ENCODE assay signal across 9 cellular contexts in the genomic region with DNA sequence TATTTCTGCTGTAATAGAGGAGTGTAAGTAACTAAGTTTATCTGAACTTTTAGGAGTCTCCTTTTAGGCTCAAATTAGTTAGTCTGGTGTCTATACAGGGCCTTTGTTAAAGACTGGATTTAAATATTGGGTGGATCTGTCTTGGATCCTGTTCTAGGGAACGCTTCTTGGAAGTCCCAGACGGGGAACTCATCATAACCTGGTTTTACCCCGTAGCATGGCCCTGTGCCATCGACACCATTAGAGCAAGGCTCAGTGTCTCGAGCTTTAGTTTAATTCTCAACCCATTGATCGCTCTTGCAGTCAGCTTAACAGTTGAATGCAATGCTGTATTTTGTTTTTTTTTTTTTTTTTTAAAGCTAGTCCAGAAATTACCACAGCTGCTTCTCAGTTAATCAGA.
DNase-seq lines count a peak whose midpoint lies in the region; ATAC-seq and TF ChIP-seq lines count a peak whose summit lies in the region.
"Had no signal": no experiment of that assay in that cellular context is flagged by ENCODE, and none has a peak within 500 bp of the region (broad histone marks: within the 10 kb centered on the region; RNA-seq: fewer than 3 reads in every experiment).

No MANE protein-coding gene starts in this region.

- 82% methylated on average over 6 of the region's 6 CpGs for WGBS in thymus

- H3K4me1 ChIP-seq in right atrium auricular region (peaks cover 0 to 24% of the 10 kb centered on the region in 2 donors), thymus (ENCODE audit: control insufficient read depth, insufficient read depth, low read length) (peaks cover 34% of the 10 kb centered on the region)

- DNase-seq in activated CD8-positive, alpha-beta memory T cell treated with anti-CD3 and anti-CD28 coated beads, Interleukin-2, amount 10 ng/mL, durations not matched to agents 7 days and 5 days, result no peak
- no peak for DNase-seq in activated CD8-positive, alpha-beta memory T cell treated with anti-CD3 and anti-CD28 coated beads for 24 hours
- no peak for DNase-seq in activated CD8-positive, alpha-beta T cell treated with anti-CD3 and anti-CD28 coated beads, Interleukin-2, amount 10 ng/mL, durations not matched to agents 7 days and 5 days
- DNase-seq in right atrium auricular region (ENCODE audit: low spot score) (no peak), SIG-M5 (lab: John Stamatoyannopoulos, UW) (no peak), middle frontal gyrus (ENCODE audit: extremely low spot score, low spot score) (no peak)
- DNase-seq: effector CD8-positive, alpha-beta T cell had no signal

- H3K27ac Mint-ChIP-seq in activated CD8-positive, alpha-beta memory T cell treated with anti-CD3 and anti-CD28 coated beads, Interleukin-2, amount 10 ng/mL, durations not matched to agents 7 days and 5 days, result peak overlapping the region; percentile 76
- peak overlapping the region; percentile 81 for H3K27ac Mint-ChIP-seq in activated CD8-positive, alpha-beta T cell treated with anti-CD3 and anti-CD28 coated beads, Interleukin-2, amount 10 ng/mL, durations not matched to agents 7 days and 5 days

- POLR2A ChIA-PET in activated CD8-positive, alpha-beta T cell treated with anti-CD3 and anti-CD28 coated beads, Interleukin-2, amount 10 ng/mL, durations not matched to agents 7 days and 5 days (lab: Charles Lee), result interaction anchor here (1.5 kb wide), 1 partner anchor 36 kb away, joined by 7 read pairs; no protein-coding TSS in a partner anchor

- peak overlapping the region; percentile 28 to 63 for H3K27ac ChIP-seq in right atrium auricular region
- H3K27ac ChIP-seq in thymus (ENCODE audit: low read depth), result peak overlapping the region; percentile 99

- H3K4me3 ChIP-seq in right atrium auricular region, result no peak overlapping the region
- peak overlapping the region; percentile 45 for H3K4me3 ChIP-seq in thymus (ENCODE audit: low read length)

- no peaks in the 10 kb centered on the region for H3K27me3 Mint-ChIP-seq in activated CD8-positive, alpha-beta memory T cell treated with anti-CD3 and anti-CD28 coated beads, Interleukin-2, amount 10 ng/mL, durations not matched to agents 7 days and 5 days
- H3K27me3 Mint-ChIP-seq in activated CD8-positive, alpha-beta T cell treated with anti-CD3 and anti-CD28 coated beads, Interleukin-2, amount 10 ng/mL, durations not matched to agents 7 days and 5 days (ENCODE audit: low read depth), result no peaks in the 10 kb centered on the region

- no peak for TF ChIP-seq CTCF in right atrium auricular region (IDR thresholded peaks at IDR 0.05)

- H3K36me3 ChIP-seq in right atrium auricular region (no peaks in the 10 kb centered on the region), thymus (ENCODE audit: control insufficient read depth, insufficient read depth) (no peaks in the 10 kb centered on the region)

- H3K9me3 ChIP-seq in right atrium auricular region (no peaks in the 10 kb centered on the region), thymus (ENCODE audit: control insufficient read depth) (no peaks in the 10 kb centered on the region)

- no peak for ATAC-seq in activated CD8-positive, alpha-beta memory T cell treated with anti-CD3 and anti-CD28 coated beads, Interleukin-2, amount 10 ng/mL, durations not matched to agents 7 days and 5 days
- no peak for ATAC-seq in activated CD8-positive, alpha-beta T cell treated with anti-CD3 and anti-CD28 coated beads, Interleukin-2, amount 10 ng/mL, durations not matched to agents 7 days and 5 days
- no peak for ATAC-seq in GM19455 (IDR thresholded peaks at IDR 0.05; ENCODE audit: unreplicated experiment)

- H3K27me3 ChIP-seq in right atrium auricular region (no peaks in the 10 kb centered on the region), thymus (ENCODE audit: control insufficient read depth, insufficient read depth) (no peaks in the 10 kb centered on the region)

- no peak overlapping the region for H3K4me3 Mint-ChIP-seq in activated CD8-positive, alpha-beta memory T cell treated with anti-CD3 and anti-CD28 coated beads, Interleukin-2, amount 10 ng/mL, durations not matched to agents 7 days and 5 days
- no peak overlapping the region for H3K4me3 Mint-ChIP-seq in activated CD8-positive, alpha-beta T cell treated with anti-CD3 and anti-CD28 coated beads, Interleukin-2, amount 10 ng/mL, durations not matched to agents 7 days and 5 days

- H3K36me3 Mint-ChIP-seq in activated CD8-positive, alpha-beta memory T cell treated with anti-CD3 and anti-CD28 coated beads, Interleukin-2, amount 10 ng/mL, durations not matched to agents 7 days and 5 days, result peaks cover 13% of the 10 kb centered on the region
- H3K36me3 Mint-ChIP-seq in activated CD8-positive, alpha-beta T cell treated with anti-CD3 and anti-CD28 coated beads, Interleukin-2, amount 10 ng/mL, durations not matched to agents 7 days and 5 days (ENCODE audit: low read depth), result peaks cover 8% of the 10 kb centered on the region

- H3K9me3 Mint-ChIP-seq in activated CD8-positive, alpha-beta memory T cell treated with anti-CD3 and anti-CD28 coated beads, Interleukin-2, amount 10 ng/mL, durations not matched to agents 7 days and 5 days (ENCODE audit: low read depth), result peaks cover 3% of the 10 kb centered on the region
- H3K9me3 Mint-ChIP-seq in activated CD8-positive, alpha-beta T cell treated with anti-CD3 and anti-CD28 coated beads, Interleukin-2, amount 10 ng/mL, durations not matched to agents 7 days and 5 days (ENCODE audit: insufficient read depth), result peaks cover 8% of the 10 kb centered on the region

- CTCF ChIA-PET in activated CD8-positive, alpha-beta memory T cell treated with anti-CD3 and anti-CD28 coated beads, Interleukin-2, amount 10 ng/mL, durations not matched to agents 7 days and 5 days (lab: Charles Lee), result interaction anchor here (0.9 to 2.8 kb wide), 4 partner anchors 27 to 90 kb away, joined by 3 to 11 read pairs (median 5); a partner anchor contains a TSS
- CTCF ChIA-PET in activated CD8-positive, alpha-beta T cell treated with anti-CD3 and anti-CD28 coated beads, Interleukin-2, amount 10 ng/mL, durations not matched to agents 7 days and 5 days (lab: Charles Lee), result interaction anchor here (1.6 to 6.9 kb wide), 6 partner anchors 36 to 146 kb away, joined by 3 to 48 read pairs (median 13); a partner anchor contains a TSS

- peaks cover 64% of the 10 kb centered on the region for H3K4me1 Mint-ChIP-seq in activated CD8-positive, alpha-beta memory T cell treated with anti-CD3 and anti-CD28 coated beads, Interleukin-2, amount 10 ng/mL, durations not matched to agents 7 days and 5 days
- H3K4me1 Mint-ChIP-seq in activated CD8-positive, alpha-beta T cell treated with anti-CD3 and anti-CD28 coated beads, Interleukin-2, amount 10 ng/mL, durations not matched to agents 7 days and 5 days (ENCODE audit: low read depth), result peaks cover 70% of the 10 kb centered on the region
